8 cellular contexts compared by ENCODE assay signal in genomic region chr22:26835929-26836528, GRCh38.
DNase-seq lines count a peak whose midpoint lies in the region; ATAC-seq and TF ChIP-seq lines count a peak whose summit lies in the region.

No MANE protein-coding gene starts in this region.

- H3K36me3 ChIP-seq in neuronal stem cell (replicated peaks in 1 of 2; ENCODE audit: control insufficient read depth in 2 of 2, insufficient read depth in 2 of 2, low read length in 2 of 2), result no peaks in the 10 kb centered on the region

- no CpG with 5 or more reads among the region's 3 CpGs for WGBS in neuronal stem cell (ENCODE audit: extremely low coverage in 2 of 2, insufficient read length in 2 of 2, insufficient replicate concordance in 1 of 2), 2 donors

- H3K14ac ChIP-seq in neuronal stem cell (ENCODE audit: low read length), result no peak overlapping the region

- H2AK5ac ChIP-seq in neuronal stem cell (ENCODE audit: low read depth, low read length), result no peak overlapping the region

- no peak overlapping the region for H2BK12ac ChIP-seq in neuronal stem cell (ENCODE audit: low read length)

- no peak for ATAC-seq in HG02885 (IDR thresholded peaks at IDR 0.05; ENCODE audit: poor library complexity, unreplicated experiment)
- ATAC-seq in HG03521 (IDR thresholded peaks at IDR 0.05; ENCODE audit: unreplicated experiment), result no peak

- no peak overlapping the region for H2BK120ac ChIP-seq in neuronal stem cell (ENCODE audit: low read depth, low read length)

- no peak for TF ChIP-seq POLR2A in erythroblast (IDR thresholded peaks at IDR 0.05; ENCODE audit: low read length)

- no peak overlapping the region for H3K23ac ChIP-seq in neuronal stem cell (ENCODE audit: low read depth, low read length, poor library complexity)

- no peak overlapping the region for H2BK5ac ChIP-seq in neuronal stem cell (ENCODE audit: low read length)

- no peaks in the 10 kb centered on the region for H3K9me3 ChIP-seq in neuronal stem cell (replicated peaks in 1 of 2; ENCODE audit: control insufficient read depth in 2 of 2, insufficient read depth in 1 of 2, low read depth in 1 of 2, low read length in 2 of 2)

- no peak overlapping the region for H3K4ac ChIP-seq in neuronal stem cell (ENCODE audit: low read length)

- no peaks in the 10 kb centered on the region for H3K27me3 ChIP-seq in neuronal stem cell (ENCODE audit: control insufficient read depth in 3 of 3, insufficient read depth in 3 of 3, low read depth in 1 of 3, low read length in 3 of 3)

- H3K79me1 ChIP-seq in neuronal stem cell (ENCODE audit: low read depth, low read length), result no peaks in the 10 kb centered on the region

- no peak overlapping the region for H3K4me3 ChIP-seq in neuronal stem cell (ENCODE audit: low read length in 2 of 2)

- no peak overlapping the region for H3K27ac ChIP-seq in neuronal stem cell (replicated peaks; ENCODE audit: low read length)

- DNase-seq in NCI-H1417 (lab: John Stamatoyannopoulos, UW), result peak; percentile 2 to 46 (median 8)
- no peak for DNase-seq in NCI-H1417 treated with DMSO at 0.1 percent for 48 hours (lab: John Stamatoyannopoulos, UW)
- peak; percentile 9 to 20 for DNase-seq in Kasumi-1 (lab: John Stamatoyannopoulos, UW)
- DNase-seq in activated CD4-positive, alpha-beta T cell treated with anti-CD3 and anti-CD28 coated beads, Interleukin-2, amount 50 U/mL, for 4 hours, result peak; percentile 12 to 15
- peak; percentile 47 to 75 for DNase-seq in erythroblast (lab: John Stamatoyannopoulos, UW)
- DNase-seq in neuronal stem cell (ENCODE audit: low spot score), result peak; percentile 84

- no peak overlapping the region for H3K18ac ChIP-seq in neuronal stem cell (ENCODE audit: low read length)

- no peak overlapping the region for H4K91ac ChIP-seq in neuronal stem cell (ENCODE audit: low read depth, low read length, poor library complexity)

- H4K8ac ChIP-seq in neuronal stem cell (ENCODE audit: low read depth, low read length), result no peak overlapping the region

- no peak overlapping the region for H3K4me2 ChIP-seq in neuronal stem cell (ENCODE audit: insufficient read depth, low read length, poor library complexity, severe bottlenecking)

- H2BK15ac ChIP-seq in neuronal stem cell (ENCODE audit: low read length), result no peak overlapping the region

- H3K9ac ChIP-seq in neuronal stem cell (ENCODE audit: low read depth, low read length, poor library complexity), result no peak overlapping the region

- peaks cover 6 to 12% of the 10 kb centered on the region in 2 donors for H3K4me1 ChIP-seq in neuronal stem cell (ENCODE audit: control insufficient read depth in 2 of 2, insufficient read depth in 1 of 2, low read depth in 1 of 2, low read length in 2 of 2)

- H2AFZ ChIP-seq in neuronal stem cell (ENCODE audit: low read length), result no peak overlapping the region
